In the genomic region with DNA sequence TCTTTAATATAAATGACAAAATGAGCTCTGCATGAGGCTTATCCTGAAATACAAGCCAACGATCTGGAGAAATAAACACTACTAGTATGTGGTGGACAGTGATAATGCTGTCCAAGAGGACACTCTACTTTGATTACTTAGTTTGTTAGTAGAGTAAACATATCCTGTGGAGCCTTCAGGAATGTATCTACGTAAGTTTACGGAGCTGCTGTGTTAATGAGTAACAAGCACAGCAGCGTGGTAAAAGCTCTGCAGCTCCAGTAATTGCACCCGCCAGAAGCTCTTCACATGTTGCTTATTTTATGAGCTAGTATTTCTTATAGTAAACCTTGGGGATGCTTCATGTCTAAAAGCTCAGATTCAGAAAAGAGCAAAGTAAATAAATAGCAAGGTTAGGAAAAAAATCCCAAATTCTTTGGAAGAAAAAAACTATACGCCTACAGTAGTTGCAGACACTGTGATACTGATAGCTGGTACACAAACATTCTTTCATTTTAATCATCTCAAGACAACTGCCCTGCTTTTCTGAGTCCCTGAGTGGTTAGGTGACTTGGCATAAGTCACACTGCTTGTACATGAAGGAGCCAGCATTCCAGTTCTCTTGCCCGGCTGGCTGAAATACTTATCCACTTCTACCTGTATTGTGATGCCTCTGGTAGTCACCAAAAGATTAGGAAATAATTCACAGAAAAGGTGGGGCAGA, we compare ENCODE assay signal across 9 cellular contexts. TPM values are rescaled to one million over a fixed set of nuclear protein-coding genes. Genes with fewer than 3 reads are reported as not detected.
DNase-seq lines count a peak whose midpoint lies in the region; ATAC-seq lines count a peak whose summit lies in the region.
"Had no signal": no experiment of that assay in that cellular context is flagged by ENCODE, and none has a peak within 500 bp of the region (broad histone marks: within the 10 kb centered on the region; RNA-seq: fewer than 3 reads in every experiment).

No MANE protein-coding gene starts in this region.

- no peak overlapping the region for H3K18ac ChIP-seq in mesenchymal stem cell (ENCODE audit: low read depth in 1 of 2, low read length in 2 of 2)

- no peak overlapping the region for H4K91ac ChIP-seq in mesenchymal stem cell (ENCODE audit: low read length)

- H2BK15ac ChIP-seq in mesenchymal stem cell (ENCODE audit: low read depth, poor library complexity, severe bottlenecking), result no peak overlapping the region

- in situ Hi-C loops in ACHN (cut with HindIII; ENCODE audit: low pct_ligation_motif_present, low pct_unique_long_range_greater_than_20kb, low sequenced_read_pairs), result no loop called here

- no peak overlapping the region for H2BK12ac ChIP-seq in mesenchymal stem cell (ENCODE audit: low read length in 2 of 2)

- H3K4me3 ChIP-seq in ectodermal cell (ENCODE audit: insufficient read depth, low read depth, low read length) (no peak overlapping the region), mesenchymal stem cell (ENCODE audit: insufficient read depth in 1 of 2, low read depth in 1 of 2, low read length in 2 of 2) (no peak overlapping the region)

- ATAC-seq in HG03571 (IDR thresholded peaks at IDR 0.05; ENCODE audit: unreplicated experiment), result no peak
- ATAC-seq in GM21423 (IDR thresholded peaks at IDR 0.05; ENCODE audit: unreplicated experiment), result no peak
- no peak for ATAC-seq in HG03135 (IDR thresholded peaks at IDR 0.05; ENCODE audit: unreplicated experiment)
- ATAC-seq in HG03521 (IDR thresholded peaks at IDR 0.05; ENCODE audit: unreplicated experiment), result no peak

- H3K9me3 ChIP-seq in ectodermal cell (ENCODE audit: control insufficient read depth, low read length) (no peaks in the 10 kb centered on the region), mesenchymal stem cell (ENCODE audit: control insufficient read depth, low read length) (no peaks in the 10 kb centered on the region)

- H3K4me1 ChIP-seq in ectodermal cell (ENCODE audit: control insufficient read depth, insufficient read depth, low read length), result peaks cover 62% of the 10 kb centered on the region
- peaks cover 9% of the 10 kb centered on the region for H3K4me1 ChIP-seq in mesenchymal stem cell (ENCODE audit: control insufficient read depth, insufficient read depth, low read depth, low read length)

- no peak overlapping the region for H2AFZ ChIP-seq in mesenchymal stem cell (ENCODE audit: low read depth, low read length)

- no peak overlapping the region for H2BK120ac ChIP-seq in mesenchymal stem cell (ENCODE audit: low read depth, low read length)

- H3K14ac ChIP-seq in mesenchymal stem cell (ENCODE audit: low read length in 2 of 2), result no peak overlapping the region

- H3K4me2 ChIP-seq in mesenchymal stem cell (ENCODE audit: low read length, poor library complexity, severe bottlenecking), result peak overlapping the region; percentile 51

- peak overlapping the region; percentile 88 for H2AK5ac ChIP-seq in mesenchymal stem cell (ENCODE audit: low read length, severe bottlenecking)

- 60 to 65% methylated on average over 7 of the region's 7 CpGs for WGBS in ectodermal cell, 2 experiments
- 18% methylated on average over 6 of the region's 7 CpGs for WGBS in mesenchymal stem cell

- H3K36me3 ChIP-seq in ectodermal cell (ENCODE audit: control insufficient read depth, insufficient read depth, low read length) (peaks cover 1% of the 10 kb centered on the region), mesenchymal stem cell (ENCODE audit: control insufficient read depth in 1 of 2, insufficient read depth in 2 of 2, low read depth in 1 of 2, low read length in 2 of 2) (peaks cover 0 to 7% of the 10 kb centered on the region in 2 experiments)

- H3K27me3 ChIP-seq in ectodermal cell (ENCODE audit: control insufficient read depth, insufficient read depth, low read length, poor library complexity, severe bottlenecking) (no peaks in the 10 kb centered on the region), mesenchymal stem cell (ENCODE audit: control insufficient read depth in 1 of 2, insufficient read depth in 1 of 2, low read length in 2 of 2) (no peaks in the 10 kb centered on the region)

- H3K9ac ChIP-seq in mesenchymal stem cell (ENCODE audit: low read length), result no peak overlapping the region

- no peak overlapping the region for H4K8ac ChIP-seq in mesenchymal stem cell (ENCODE audit: low read length)

- no peak overlapping the region for H2BK5ac ChIP-seq in mesenchymal stem cell (ENCODE audit: low read depth, low read length, poor library complexity, severe bottlenecking)

- H3K27ac ChIP-seq in ectodermal cell (ENCODE audit: insufficient read depth, low read depth, low read length, poor library complexity, severe bottlenecking), result peak overlapping the region; percentile 63
- peak overlapping the region; percentile 84 for H3K27ac ChIP-seq in mesenchymal stem cell (ENCODE audit: low read length, poor library complexity, severe bottlenecking)

- peaks cover 5% of the 10 kb centered on the region for H3K79me1 ChIP-seq in mesenchymal stem cell (replicated peaks; ENCODE audit: low read length, poor library complexity, severe bottlenecking)

- no peak overlapping the region for H3K4ac ChIP-seq in mesenchymal stem cell (ENCODE audit: low read depth in 1 of 2, low read length in 2 of 2)

- no peak overlapping the region for H3K23ac ChIP-seq in mesenchymal stem cell (ENCODE audit: low read length in 2 of 2)

- DNase-seq in ACHN (peak; percentile 80), NCI-H2029 (lab: John Stamatoyannopoulos, UW) (peak; percentile 32), mesenchymal stem cell (peak; percentile 78)
- DNase-seq: activated T-cell treated with anti-CD3 and anti-CD28 coated beads, Interleukin-2, amount 50 U/mL, for 1 hour had no signal

RNA-seq across cellular contexts. Expression of a gene that starts 32.7 kb away (rescaled TPM):
- polyA plus RNA-seq in ectodermal cell (2013, experiment 1 of 4), result 21.5 TPM
- polyA plus RNA-seq in ectodermal cell (2013, experiment 2 of 4), result 21.1 TPM
- polyA plus RNA-seq in ectodermal cell (2013, experiment 3 of 4), result 18.8 TPM
- polyA plus RNA-seq in ectodermal cell (2013, experiment 4 of 4), result 23.3 TPM
- 10.2 TPM for polyA plus RNA-seq in mesenchymal stem cell (2013, experiment 1 of 2)
- 11.4 TPM for polyA plus RNA-seq in mesenchymal stem cell (2013, experiment 2 of 2)
